Comparison of ENCODE assay signal across 21 cellular contexts in genomic region chr5:83488821-83489220, GRCh38. TPM values are rescaled to one million over a fixed set of nuclear protein-coding genes. Genes with fewer than 3 reads are reported as not detected.
"Had no signal": no experiment of that assay in that cellular context is flagged by ENCODE, and none has a peak within 500 bp of the region (broad histone marks: within the 10 kb centered on the region; RNA-seq: fewer than 3 reads in every experiment).

No MANE protein-coding gene starts in this region.

- H3K4me3 ChIP-seq: adrenal gland, breast epithelium, PC-9 had no signal

- H3K27ac ChIP-seq: adrenal gland, breast epithelium, PC-9 had no signal

- DNase-seq: activated CD4-positive, alpha-beta T cell treated with anti-CD3 and anti-CD28 coated beads for 4 hours; activated CD8-positive, alpha-beta memory T cell treated with anti-CD3 and anti-CD28 coated beads, Interleukin-2, amount 50 U/mL, for 48 hours; activated CD8-positive, alpha-beta T cell treated with anti-CD3 and anti-CD28 coated beads for 36 hours; activated naive CD4-positive, alpha-beta T cell treated with anti-CD3 and anti-CD28 coated beads, Interleukin-2, amount 50 U/mL, for 16 hours; activated naive CD8-positive, alpha-beta T cell treated with anti-CD3 and anti-CD28 coated beads, Interleukin-2, amount 10 ng/mL, durations not matched to agents 7 days and 5 days; activated T-cell treated with anti-CD3 and anti-CD28 coated beads, Interleukin-2, amount 50 U/mL, for 1 hour; adrenal gland; aorta; central memory CD4-positive, alpha-beta T cell; Karpas-422; MM.1S; NCI-H1105; NCI-H1436; NCI-H1694 treated with DMSO at 0.1 percent for 48 hours; NCI-H2081; NCI-H510A treated with DMSO at 0.1 percent for 48 hours; NCI-H69; NK-92 treated with Interleukin-12 subunit alpha and Interleukin-12 subunit beta, amount 100 ng/mL, for 24 hours; PC-9; SHP77 treated with DMSO at 0.1 percent for 48 hours had no signal

- H2AFZ ChIP-seq: PC-9 had no signal

- H3K4me1 ChIP-seq: adrenal gland, breast epithelium had no signal

- H3K36me3 ChIP-seq: adrenal gland, breast epithelium had no signal

- H3K9me3 ChIP-seq: adrenal gland, breast epithelium had no signal

- H3K27me3 ChIP-seq: adrenal gland, breast epithelium had no signal

- H3K4me2 ChIP-seq: PC-9 had no signal

RNA-seq across cellular contexts. Expression of gene VCAN, which starts 17.3 kb away (rescaled TPM):
- total RNA-seq: activated CD8-positive, alpha-beta T cell treated with anti-CD3 and anti-CD28 coated beads for 36 hours had no signal
